ENCODE assay signal across 16 cellular contexts in genomic region chr11:106473089-106473722, GRCh38.
A peak's percentile ranks its signal among the peaks of the same experiment; 100 is the strongest.
DNase-seq lines count a peak whose midpoint lies in the region; ATAC-seq and TF ChIP-seq lines count a peak whose summit lies in the region.
"Had no signal": no experiment of that assay in that cellular context is flagged by ENCODE, and none has a peak within 500 bp of the region (broad histone marks: within the 10 kb centered on the region; RNA-seq: fewer than 3 reads in every experiment).

No MANE protein-coding gene starts in this region.

- no peaks in the 10 kb centered on the region for H3K9me3 ChIP-seq in osteoblast (ENCODE audit: low read depth, low read length)
- peaks cover 5 to 9% (median 7%) of the 10 kb centered on the region in 4 donors for H3K9me3 ChIP-seq in stomach

- ATAC-seq in SK-N-SH treated with all-trans-retinoic acid at 6 μM for 48 hours, result peak; percentile 37; the same call in 2 of the 3 replicates
- ATAC-seq: Right ventricle myocardium inferior; stimulated activated naive CD8-positive, alpha-beta T cell treated with anti-CD3 and anti-CD28 coated beads, Interleukin-15, Interleukin-2, amounts not matched to agents 100 U/mL and 50 U/mL, for 24 hours; T-cell had no signal

- no peaks in the 10 kb centered on the region for H3K79me2 ChIP-seq in osteoblast (ENCODE audit: insufficient read depth, low read length)

- WGBS in stomach, 5 donors, result 51 to 68% (median 65%) methylated on average over 2 of the region's 2 CpGs

- H3K36me3 ChIP-seq in osteoblast (ENCODE audit: insufficient read depth, low read length) (no peaks in the 10 kb centered on the region), stomach (no peaks in the 10 kb centered on the region)
- H3K36me3 ChIP-seq: right atrium auricular region, upper lobe of left lung had no signal

- DNase-seq in AG20443 (ENCODE audit: low spot score) (peak; percentile 14), NCI-H1694 (lab: John Stamatoyannopoulos, UW) (peak; percentile 29), fibroblast of pulmonary artery (ENCODE audit: low read depth) (peak; percentile 80), osteoblast (ENCODE audit: insufficient read length, low spot score, missing footprints) (no peak), Ammon's horn (ENCODE audit: low spot score) (no peak), NCI-H1436 (lab: John Stamatoyannopoulos, UW) (no peak), stomach (no peak)
- DNase-seq: H9; NCI-H1105 treated with DMSO at 0.1 percent for 48 hours; nucleus accumbens; stimulated activated naive CD8-positive, alpha-beta T cell treated with anti-CD3 and anti-CD28 coated beads, Interleukin-15, Interleukin-2, amounts not matched to agents 100 U/mL and 50 U/mL, for 24 hours; T-cell; upper lobe of left lung had no signal

- no peak for TF ChIP-seq EP300 in stomach (IDR thresholded peaks at IDR 0.05)

- H3K4me2 ChIP-seq in osteoblast (ENCODE audit: insufficient read depth, low read length), result no peak overlapping the region

- H2AFZ ChIP-seq in osteoblast (ENCODE audit: low read length), result no peak overlapping the region

- intact Hi-C loops in stomach (cut with DNase I; ENCODE audit: low total_unique reads), result no loop called here

- H3K4me3 ChIP-seq in fibroblast of pulmonary artery (replicated peaks; ENCODE audit: low read depth, low read length) (no peak overlapping the region), osteoblast (ENCODE audit: insufficient read depth, low read length) (no peak overlapping the region), stomach (no peak overlapping the region)
- H3K4me3 ChIP-seq: right atrium auricular region, upper lobe of left lung had no signal

- H3K4me1 ChIP-seq in osteoblast (ENCODE audit: insufficient read depth, low read length) (peaks cover 11% of the 10 kb centered on the region), stomach (peaks cover 3 to 11% (median 7%) of the 10 kb centered on the region in 4 donors)
- H3K4me1 ChIP-seq: right atrium auricular region had no signal

- TF ChIP-seq CTCF in fibroblast of pulmonary artery (IDR thresholded peaks at IDR 0.05; ENCODE audit: low read length, missing control alignments) (no peak), osteoblast (IDR thresholded peaks at IDR 0.05; ENCODE audit: extremely low read depth, low read depth, low read length) (no peak), stomach (IDR thresholded peaks at IDR 0.05) (no peak)

- TF ChIP-seq POLR2A in stomach (IDR thresholded peaks at IDR 0.05), result no peak

- no peak overlapping the region for H3K27ac ChIP-seq in osteoblast (ENCODE audit: low read depth, low read length)
- H3K27ac ChIP-seq in stomach, result no peak overlapping the region
- H3K27ac ChIP-seq: right atrium auricular region had no signal

- H3K27me3 ChIP-seq in osteoblast (ENCODE audit: insufficient read depth, low read length) (no peaks in the 10 kb centered on the region), stomach (no peaks in the 10 kb centered on the region)
- H3K27me3 ChIP-seq: right atrium auricular region, upper lobe of left lung had no signal

- no peaks in the 10 kb centered on the region for H4K20me1 ChIP-seq in osteoblast (ENCODE audit: insufficient read depth, low read length)

TF ChIP-seq in SK-N-SH treated with all-trans-retinoic acid at 6 μM for 48 hours, 23 proteins besides CTCF, POLR2A, EP300 and RAD21:
- TF ChIP-seq BACH2 (CRISPR knock-in tag; IDR thresholded peaks at IDR 0.05; ENCODE audit: borderline replicate concordance), result no peak
- no peak for TF ChIP-seq CREB5 (CRISPR knock-in tag; IDR thresholded peaks at IDR 0.05; ENCODE audit: low read depth)
- no peak for TF ChIP-seq ZC3H10 (CRISPR knock-in tag; IDR thresholded peaks at IDR 0.05)
- TF ChIP-seq POU6F1 (CRISPR knock-in tag; IDR thresholded peaks at IDR 0.05; ENCODE audit: borderline replicate concordance, low read depth), result no peak
- TF ChIP-seq RARB (CRISPR knock-in tag; IDR thresholded peaks at IDR 0.05), result no peak
- TF ChIP-seq CSDC2 (CRISPR knock-in tag; IDR thresholded peaks at IDR 0.05), result no peak
- no peak for TF ChIP-seq OSR1 (CRISPR knock-in tag; IDR thresholded peaks at IDR 0.05)
- no peak for TF ChIP-seq ZNF8 (CRISPR knock-in tag; IDR thresholded peaks at IDR 0.05)
- no peak for TF ChIP-seq ZFP3 (CRISPR knock-in tag; IDR thresholded peaks at IDR 0.05)
TF ChIP-seq in SK-N-SH treated with all-trans-retinoic acid at 6 μM for 48 hours: peak in this region for 0.

Comparison
In these comparisons a context has a peak if more than half of its experiments do, and no peak if none do; other contexts are left out.
1. DNase-seq: peak in AG20443 (single experiment), NCI-H1694 (single experiment) and fibroblast of pulmonary artery (single experiment); none in osteoblast (single experiment), Ammon's horn (single experiment), NCI-H1436 (single experiment) and stomach (single experiment).